ENCODE assay signal across 2 cellular contexts in genomic region chr3:187287231-187287630, GRCh38.
TF ChIP-seq lines count a peak whose summit lies in the region.

No MANE protein-coding gene starts in this region.

TF ChIP-seq in H1, 55 proteins besides CTCF, POLR2A, EP300 and RAD21:
- no peak for TF ChIP-seq HDAC2 (IDR thresholded peaks at IDR 0.05; ENCODE audit: borderline replicate concordance in 1 of 2, low read depth in 2 of 2, low read length in 2 of 2)
- no peak for TF ChIP-seq NANOG (IDR thresholded peaks at IDR 0.05; ENCODE audit: insufficient read depth, low read depth, low read length, poor library complexity, severe bottlenecking)
- TF ChIP-seq CREB1 (IDR thresholded peaks at IDR 0.05), result no peak
- TF ChIP-seq CHD2 (IDR thresholded peaks at IDR 0.05; ENCODE audit: low read length), result no peak
- no peak for TF ChIP-seq SIRT6 (IDR thresholded peaks at IDR 0.05; ENCODE audit: low read length)
- TF ChIP-seq GABPA (IDR thresholded peaks at IDR 0.05; ENCODE audit: borderline replicate concordance, insufficient read depth, low read length), result no peak
- no peak for TF ChIP-seq SP4 (IDR thresholded peaks at IDR 0.05; ENCODE audit: low read length)
- TF ChIP-seq EZH2 (IDR thresholded peaks at IDR 0.05; ENCODE audit: low read depth, low read length, severe bottlenecking), result no peak
- TF ChIP-seq MAFK (IDR thresholded peaks at IDR 0.05; ENCODE audit: low read depth, low read length), result no peak
TF ChIP-seq in H1: peak in this region for 0.

TF ChIP-seq in HepG2, 621 proteins besides CTCF, POLR2A, EP300 and RAD21:
- no peak for TF ChIP-seq HHEX (CRISPR knock-in tag; IDR thresholded peaks at IDR 0.05)
- no peak for TF ChIP-seq SNRNP70 (IDR thresholded peaks at IDR 0.05; ENCODE audit: low read depth, low read length)
- TF ChIP-seq THYN1 (CRISPR knock-in tag; IDR thresholded peaks at IDR 0.05; ENCODE audit: borderline replicate concordance, low read depth), result no peak
- TF ChIP-seq TRIM24 (CRISPR knock-in tag; IDR thresholded peaks at IDR 0.05), result no peak
- no peak for TF ChIP-seq GMEB1 (CRISPR knock-in tag; IDR thresholded peaks at IDR 0.05; ENCODE audit: borderline replicate concordance)
- TF ChIP-seq PATZ1 (CRISPR knock-in tag; IDR thresholded peaks at IDR 0.05), result no peak
- no peak for TF ChIP-seq EEA1 (CRISPR knock-in tag; IDR thresholded peaks at IDR 0.05; ENCODE audit: borderline replicate concordance)
- TF ChIP-seq ZNF543 (CRISPR knock-in tag; IDR thresholded peaks at IDR 0.05), result no peak
- TF ChIP-seq ZNF256 (CRISPR knock-in tag; conservative IDR thresholded peaks at IDR 0.05), result no peak
- TF ChIP-seq RFXAP (CRISPR knock-in tag; IDR thresholded peaks at IDR 0.05; ENCODE audit: borderline replicate concordance), result no peak
- no peak for TF ChIP-seq ZNF280B (CRISPR knock-in tag; IDR thresholded peaks at IDR 0.05; ENCODE audit: borderline replicate concordance)
- no peak for TF ChIP-seq CHCHD3 (CRISPR knock-in tag; IDR thresholded peaks at IDR 0.05)
